24 cellular contexts compared by ENCODE assay signal in genomic region chr2:135994281-135994680, GRCh38. TPM values are rescaled to one million over a fixed set of nuclear protein-coding genes. Genes with fewer than 3 reads are reported as not detected.
DNase-seq lines count a peak whose midpoint lies in the region; FAIRE-seq and TF ChIP-seq lines count a peak whose summit lies in the region.
"Had no signal": no experiment of that assay in that cellular context is flagged by ENCODE, and none has a peak within 500 bp of the region (broad histone marks: within the 10 kb centered on the region; RNA-seq: fewer than 3 reads in every experiment).

No MANE protein-coding gene starts in this region.

- DNase-seq in prostate gland (ENCODE audit: low spot score) = no peak
- no peak for DNase-seq in suprapubic skin (ENCODE audit: low spot score in 2 of 2)
- DNase-seq in HPDE6-E6E7 (ENCODE audit: extremely low spot score) = no peak
- no peak for DNase-seq in D721Med (ENCODE audit: insufficient read length, low spot score)
- DNase-seq: AML-193; Caco-2; Calu3; CD4-positive, alpha-beta T cell; CD8-positive, alpha-beta T cell; DMS 273 treated with DMSO at 0.1 percent for 48 hours; DMS153; DMS53; DMS79; DND-41; EL; GDM1 had no signal

- intact Hi-C loops in prostate gland (cut with DNase I) = no loop called here

- no peaks in the 10 kb centered on the region for H3K9me3 ChIP-seq in prostate gland
- H3K9me3 ChIP-seq in suprapubic skin = no peaks in the 10 kb centered on the region
- H3K9me3 ChIP-seq: A549; BLaER1 treated with 17β-estradiol and CSF1 and Interleukin-3, amounts not matched to agents 10 nM and 100 nM; Caco-2 had no signal

- H3K4me1 ChIP-seq in prostate gland (replicated peaks) (no peaks in the 10 kb centered on the region), suprapubic skin (no peaks in the 10 kb centered on the region)
- H3K4me1 ChIP-seq: A549, Caco-2 had no signal

- whole genome bisulfite sequencing in prostate gland = 19% methylated on average over 3 of the region's 3 CpGs
- WGBS in suprapubic skin = 67% methylated on average over 3 of the region's 3 CpGs

- H3K4me3 ChIP-seq in prostate gland = no peak overlapping the region
- no peak overlapping the region for H3K4me3 ChIP-seq in suprapubic skin
- H3K4me3 ChIP-seq: A549; BLaER1 treated with 17β-estradiol and CSF1 and Interleukin-3, amounts not matched to agents 10 nM and 100 nM; GM12878 had no signal

- no peak for FAIRE-seq in D721Med (lab: Jason Lieb, UNC)
- FAIRE-seq: A549, GM12878, GM12892, GM18507 had no signal

- H3K27ac ChIP-seq in VCaP (peak overlapping the region; percentile 11; the same call in 1 of the 2 replicates), prostate gland (peak overlapping the region; percentile 24 to 53), suprapubic skin (peak overlapping the region; percentile 28)
- H3K27ac ChIP-seq: 22Rv1; A549; BLaER1 treated with 17β-estradiol and CSF1 and Interleukin-3, amounts not matched to agents 10 nM and 100 nM; C4-2B had no signal

- H3K27me3 ChIP-seq in prostate gland (replicated peaks; ENCODE audit: insufficient read depth) = no peaks in the 10 kb centered on the region
- no peaks in the 10 kb centered on the region for H3K27me3 ChIP-seq in suprapubic skin
- H3K27me3 ChIP-seq: BLaER1 treated with 17β-estradiol and CSF1 and Interleukin-3, amounts not matched to agents 10 nM and 100 nM had no signal

- TF ChIP-seq POLR2A in prostate gland (IDR thresholded peaks at IDR 0.05) (no peak), suprapubic skin (IDR thresholded peaks at IDR 0.05) (no peak)

- no peaks in the 10 kb centered on the region for H3K36me3 ChIP-seq in prostate gland
- H3K36me3 ChIP-seq in suprapubic skin = no peaks in the 10 kb centered on the region

- TF ChIP-seq CTCF in VCaP (conservative IDR thresholded peaks at IDR 0.05) (no peak), prostate gland (IDR thresholded peaks at IDR 0.05) (no peak), suprapubic skin (IDR thresholded peaks at IDR 0.05) (no peak), D721Med (IDR thresholded peaks at IDR 0.05; ENCODE audit: insufficient read depth, missing control alignments) (no peak)

- TF ChIP-seq EP300 in suprapubic skin (IDR thresholded peaks at IDR 0.05) = no peak

RNA-seq across cellular contexts. Expression of gene DARS1, which starts 8.9 kb away (rescaled TPM):
- 10 to 100 TPM; 54.9 to 57.2 TPM for total RNA-seq in prostate gland
- total RNA-seq in suprapubic skin = 10 to 100 TPM; 63.1 to 82.6 (median 67.4) TPM
